Comparison of ENCODE assay signal across 9 cellular contexts in genomic region chr7:155204744-155205367, GRCh38.
A peak's percentile ranks its signal among the peaks of the same experiment; 100 is the strongest.
DNase-seq lines count a peak whose midpoint lies in the region; ATAC-seq and TF ChIP-seq lines count a peak whose summit lies in the region.
"Had no signal": no experiment of that assay in that cellular context is flagged by ENCODE, and none has a peak within 500 bp of the region (broad histone marks: within the 10 kb centered on the region; RNA-seq: fewer than 3 reads in every experiment).

No MANE protein-coding gene starts in this region.

- H3K9ac ChIP-seq in skeletal muscle satellite cell (ENCODE audit: low read depth, low read length) = peak overlapping the region; percentile 24
- no peak overlapping the region for H3K9ac ChIP-seq in endodermal cell (ENCODE audit: extremely low read depth, low read length, poor library complexity, severe bottlenecking)

- 67% methylated on average over 14 of the region's 14 CpGs for WGBS in right cardiac atrium
- 92 to 96% methylated on average over 11 to 14 of the region's 14 CpGs for WGBS in endodermal cell (ENCODE audit: insufficient coverage in 1 of 2, insufficient read length in 1 of 2), 2 experiments

- intact Hi-C loops in right cardiac atrium (cut with DNase I) = no loop called here

- no peaks in the 10 kb centered on the region for H3K9me3 ChIP-seq in T-helper 17 cell (ENCODE audit: control insufficient read depth, low read length, poor library complexity, severe bottlenecking)
- no peaks in the 10 kb centered on the region for H3K9me3 ChIP-seq in right cardiac atrium (ENCODE audit: control insufficient read depth, low read length)
- no peaks in the 10 kb centered on the region for H3K9me3 ChIP-seq in skeletal muscle satellite cell (replicated peaks; ENCODE audit: low read length)
- no peaks in the 10 kb centered on the region for H3K9me3 ChIP-seq in endodermal cell (ENCODE audit: control insufficient read depth, low read length)

- no peak overlapping the region for H3K4me3 ChIP-seq in right cardiac atrium (ENCODE audit: low read length)
- peak overlapping the region; percentile 39 for H3K4me3 ChIP-seq in skeletal muscle satellite cell (ENCODE audit: low read length)
- no peak overlapping the region for H3K4me3 ChIP-seq in endodermal cell (ENCODE audit: low read length)

- H3K27me3 ChIP-seq in right cardiac atrium (ENCODE audit: control insufficient read depth, insufficient read depth) (no peaks in the 10 kb centered on the region), skeletal muscle satellite cell (ENCODE audit: control insufficient read depth, insufficient read depth, low read length) (no peaks in the 10 kb centered on the region), endodermal cell (ENCODE audit: control insufficient read depth, insufficient read depth, low read length, poor library complexity, severe bottlenecking) (no peaks in the 10 kb centered on the region)

- peak overlapping the region; percentile 89 for H3K4me3 Mint-ChIP-seq in T-helper 17 cell
- no peak overlapping the region for H3K4me3 Mint-ChIP-seq in endodermal cell

- TF ChIP-seq CTCF in endodermal cell (conservative IDR thresholded peaks at IDR 0.05) = no peak

- H3K4me2 ChIP-seq in skeletal muscle satellite cell (ENCODE audit: low read length) = peak overlapping the region; percentile 49

- H3K27me3 Mint-ChIP-seq in T-helper 17 cell = peaks cover 6% of the 10 kb centered on the region
- peaks cover 2% of the 10 kb centered on the region for H3K27me3 Mint-ChIP-seq in endodermal cell (ENCODE audit: insufficient read depth)

- no peaks in the 10 kb centered on the region for H3K36me3 ChIP-seq in skeletal muscle satellite cell (ENCODE audit: insufficient read depth, low read length)
- H3K36me3 ChIP-seq in endodermal cell (ENCODE audit: control insufficient read depth, insufficient read depth, low read length) = no peaks in the 10 kb centered on the region

- peak overlapping the region; percentile 28 for H3K27ac ChIP-seq in right cardiac atrium (ENCODE audit: low read length)
- H3K27ac ChIP-seq in endodermal cell (ENCODE audit: low read depth, low read length) = no peak overlapping the region
- H3K27ac ChIP-seq: 22Rv1 had no signal

- H3K9me3 Mint-ChIP-seq in endodermal cell = peaks cover 6% of the 10 kb centered on the region

- H3K27ac Mint-ChIP-seq in T-helper 17 cell (peak overlapping the region; percentile 94), endodermal cell (no peak overlapping the region)

- H3K36me3 Mint-ChIP-seq in T-helper 17 cell (ENCODE audit: low read depth) = no peaks in the 10 kb centered on the region
- H3K36me3 Mint-ChIP-seq in endodermal cell (ENCODE audit: low read depth) = no peaks in the 10 kb centered on the region

- ATAC-seq in T-helper 17 cell (no peak), right cardiac atrium (no peak)

- H3K4me1 ChIP-seq in right cardiac atrium (ENCODE audit: control insufficient read depth, insufficient read depth, low read length) = no peaks in the 10 kb centered on the region
- H3K4me1 ChIP-seq in skeletal muscle satellite cell (ENCODE audit: control insufficient read depth, insufficient read depth, low read length) = peaks cover 34% of the 10 kb centered on the region
- H3K4me1 ChIP-seq in endodermal cell (ENCODE audit: control insufficient read depth, insufficient read depth, low read length) = no peaks in the 10 kb centered on the region

- H3K4me1 Mint-ChIP-seq in T-helper 17 cell (peaks cover 19% of the 10 kb centered on the region), endodermal cell (peaks cover 2% of the 10 kb centered on the region)

- DNase-seq in DMS53 (lab: John Stamatoyannopoulos, UW) (peak; percentile 19), DMS53 treated with DMSO at 0.1 percent for 48 hours (lab: John Stamatoyannopoulos, UW; ENCODE audit: unreplicated experiment) (no peak), T-helper 17 cell (no peak), right cardiac atrium (peak in 1 of 3 donors; percentile 35), Kasumi-1 (lab: John Stamatoyannopoulos, UW) (no peak), endodermal cell (no peak), NCI-H2227 (lab: John Stamatoyannopoulos, UW; ENCODE audit: unreplicated experiment) (no peak)
